Comparison of ENCODE assay signal across 1 cellular context in the genomic region with DNA sequence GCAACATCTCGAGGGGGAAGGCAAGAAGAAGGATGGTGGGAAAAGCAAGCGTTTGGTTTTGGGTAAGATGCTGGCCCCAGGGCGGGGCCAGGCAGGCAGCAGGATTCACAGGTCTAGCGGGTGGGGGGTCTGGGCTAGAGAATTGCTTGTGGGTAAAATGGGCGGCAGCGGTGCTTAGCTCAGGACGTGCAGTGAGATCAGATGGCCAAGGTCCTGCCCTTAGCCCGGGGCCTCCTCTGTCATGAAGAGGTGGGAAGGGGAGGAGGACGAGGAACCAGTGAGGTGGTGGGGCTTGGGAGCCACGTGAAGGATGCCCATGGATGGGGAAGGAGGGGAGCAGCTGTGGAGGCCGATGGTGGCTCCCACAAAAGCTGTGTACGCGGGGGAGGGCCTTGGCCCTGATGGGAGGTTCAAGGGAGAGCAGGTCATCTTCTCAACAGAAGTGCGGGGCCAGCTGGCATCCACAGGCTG.
TF ChIP-seq lines count a peak whose summit lies in the region.

No MANE protein-coding gene starts in this region.

TF ChIP-seq in HepG2, 621 proteins besides CTCF, POLR2A, EP300 and RAD21:
- TF ChIP-seq, protein P1, sequence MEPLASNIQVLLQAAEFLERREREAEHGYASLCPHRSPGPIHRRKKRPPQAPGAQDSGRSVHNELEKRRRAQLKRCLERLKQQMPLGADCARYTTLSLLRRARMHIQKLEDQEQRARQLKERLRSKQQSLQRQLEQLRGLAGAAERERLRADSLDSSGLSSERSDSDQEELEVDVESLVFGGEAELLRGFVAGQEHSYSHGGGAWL (CRISPR knock-in tag; IDR thresholded peaks at IDR 0.05) = no peak
- TF ChIP-seq NR1H2 (CRISPR knock-in tag; IDR thresholded peaks at IDR 0.05; ENCODE audit: borderline replicate concordance, low read depth) (no peak), KMT2B (CRISPR knock-in tag; IDR thresholded peaks at IDR 0.05) (no peak), SALL2 (CRISPR knock-in tag; IDR thresholded peaks at IDR 0.05) (no peak), U2AF1 (optimal IDR thresholded peaks at IDR 0.05; ENCODE audit: low read depth, low read length) (no peak), ERF (CRISPR knock-in tag; IDR thresholded peaks at IDR 0.05) (no peak), GFI1 (CRISPR knock-in tag; IDR thresholded peaks at IDR 0.05; ENCODE audit: borderline replicate concordance) (no peak), CHD4 (IDR thresholded peaks at IDR 0.05; ENCODE audit: borderline replicate concordance, low read length) (no peak), U2AF2 (IDR thresholded peaks at IDR 0.05; ENCODE audit: low read depth, low read length) (no peak), MIXL1 (CRISPR knock-in tag; IDR thresholded peaks at IDR 0.05) (no peak), TCF7 (IDR thresholded peaks at IDR 0.05; ENCODE audit: low read depth) (no peak), ZSCAN20 (CRISPR knock-in tag; IDR thresholded peaks at IDR 0.05; ENCODE audit: borderline replicate concordance) (no peak), ZNF607 (CRISPR knock-in tag; IDR thresholded peaks at IDR 0.05; ENCODE audit: borderline replicate concordance) (no peak), CCAR2 (optimal IDR thresholded peaks at IDR 0.05; ENCODE audit: low read depth, low read length) (no peak)
- TF ChIP-seq, protein P2, sequence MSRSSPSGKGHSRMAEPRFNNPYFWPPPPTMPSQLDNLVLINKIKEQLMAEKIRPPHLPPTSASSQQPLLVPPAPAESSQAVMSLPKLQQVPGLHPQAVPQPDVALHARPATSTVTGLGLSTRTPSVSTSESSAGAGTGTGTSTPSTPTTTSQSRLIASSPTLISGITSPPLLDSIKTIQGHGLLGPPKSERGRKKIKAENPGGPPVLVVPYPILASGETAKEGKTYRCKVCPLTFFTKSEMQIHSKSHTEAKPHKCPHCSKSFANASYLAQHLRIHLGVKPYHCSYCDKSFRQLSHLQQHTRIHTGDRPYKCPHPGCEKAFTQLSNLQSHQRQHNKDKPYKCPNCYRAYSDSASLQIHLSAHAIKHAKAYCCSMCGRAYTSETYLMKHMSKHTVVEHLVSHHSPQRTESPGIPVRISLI (CRISPR knock-in tag; IDR thresholded peaks at IDR 0.05; ENCODE audit: borderline replicate concordance) = no peak
